Comparison of ENCODE assay signal across 9 cellular contexts in the genomic region with DNA sequence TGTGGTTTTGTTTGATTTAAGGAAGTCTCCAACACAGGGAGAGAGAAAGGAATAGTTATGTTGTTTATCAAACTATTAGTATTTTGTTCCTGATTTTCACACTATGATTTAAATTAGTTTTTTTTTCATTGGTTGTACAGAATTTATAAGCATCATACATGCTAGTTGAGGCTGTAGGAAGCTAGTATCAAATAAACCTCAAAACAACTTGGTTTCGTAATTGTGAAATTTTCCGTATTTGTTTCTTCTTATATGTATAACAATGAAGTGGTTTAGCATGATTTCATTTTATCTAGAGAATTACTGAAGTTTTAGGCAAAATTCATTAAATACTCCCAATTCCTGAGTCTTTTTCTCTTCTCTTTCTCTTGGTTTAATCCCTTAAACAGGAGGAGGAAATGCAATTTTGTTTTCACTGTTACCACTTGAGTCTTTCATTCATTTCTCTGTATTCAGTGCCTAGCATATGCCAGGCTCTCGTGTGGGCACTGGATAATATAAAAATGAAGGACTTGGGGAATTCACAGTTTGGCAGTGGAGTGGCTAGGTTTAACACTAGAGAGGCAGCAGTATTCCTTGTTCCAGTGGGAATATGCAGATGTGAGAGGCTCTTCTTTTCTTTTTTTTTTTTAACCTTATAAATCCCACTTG. TPM values are rescaled to one million over a fixed set of nuclear protein-coding genes. Genes with fewer than 3 reads are reported as not detected.
DNase-seq lines count a peak whose midpoint lies in the region; ATAC-seq and TF ChIP-seq lines count a peak whose summit lies in the region.
"Had no signal": no experiment of that assay in that cellular context is flagged by ENCODE, and none has a peak within 500 bp of the region (broad histone marks: within the 10 kb centered on the region; RNA-seq: fewer than 3 reads in every experiment).

No MANE protein-coding gene starts in this region.

- CTCF ChIA-PET in activated CD8-positive, alpha-beta memory T cell treated with anti-CD3 and anti-CD28 coated beads, Interleukin-2, amount 10 ng/mL, durations not matched to agents 7 days and 5 days (lab: Charles Lee) = interaction anchor here (0.9 to 13.0 kb wide), 8 partner anchors 10 to 533 kb away, joined by 3 to 252 read pairs (median 7); a partner anchor contains a TSS

- no peaks in the 10 kb centered on the region for H3K27me3 ChIP-seq in right lobe of liver

- ATAC-seq in activated CD8-positive, alpha-beta memory T cell treated with anti-CD3 and anti-CD28 coated beads, Interleukin-2, amount 10 ng/mL, durations not matched to agents 7 days and 5 days = no peak
- ATAC-seq in right lobe of liver (no peak), HG03520 (IDR thresholded peaks at IDR 0.05; ENCODE audit: unreplicated experiment) (no peak)

- H3K4me3 ChIP-seq in right lobe of liver = no peak overlapping the region

- intact Hi-C loops in right lobe of liver (cut with DNase I) = no loop called here

- peaks cover 0 to 8% (median 2%) of the 10 kb centered on the region in 4 donors for H3K4me1 ChIP-seq in right lobe of liver

- peaks cover 51% of the 10 kb centered on the region for H3K4me1 Mint-ChIP-seq in activated CD8-positive, alpha-beta memory T cell treated with anti-CD3 and anti-CD28 coated beads, Interleukin-2, amount 10 ng/mL, durations not matched to agents 7 days and 5 days
- H3K4me1 Mint-ChIP-seq in activated naive CD8-positive, alpha-beta T cell treated with anti-CD3 and anti-CD28 coated beads for 36 hours = peaks cover 50% of the 10 kb centered on the region

- peak overlapping the region; percentile 95 for H3K27ac Mint-ChIP-seq in activated CD8-positive, alpha-beta memory T cell treated with anti-CD3 and anti-CD28 coated beads, Interleukin-2, amount 10 ng/mL, durations not matched to agents 7 days and 5 days
- peak overlapping the region; percentile 95 for H3K27ac Mint-ChIP-seq in activated naive CD8-positive, alpha-beta T cell treated with anti-CD3 and anti-CD28 coated beads for 36 hours

- H3K4me3 Mint-ChIP-seq in activated CD8-positive, alpha-beta memory T cell treated with anti-CD3 and anti-CD28 coated beads, Interleukin-2, amount 10 ng/mL, durations not matched to agents 7 days and 5 days = peak overlapping the region; percentile 93
- peak overlapping the region; percentile 95 for H3K4me3 Mint-ChIP-seq in activated naive CD8-positive, alpha-beta T cell treated with anti-CD3 and anti-CD28 coated beads for 36 hours

- H3K36me3 Mint-ChIP-seq in activated CD8-positive, alpha-beta memory T cell treated with anti-CD3 and anti-CD28 coated beads, Interleukin-2, amount 10 ng/mL, durations not matched to agents 7 days and 5 days = peaks cover 37% of the 10 kb centered on the region
- peaks cover 25% of the 10 kb centered on the region for H3K36me3 Mint-ChIP-seq in activated naive CD8-positive, alpha-beta T cell treated with anti-CD3 and anti-CD28 coated beads for 36 hours

- no peaks in the 10 kb centered on the region for H3K9me3 Mint-ChIP-seq in activated CD8-positive, alpha-beta memory T cell treated with anti-CD3 and anti-CD28 coated beads, Interleukin-2, amount 10 ng/mL, durations not matched to agents 7 days and 5 days (ENCODE audit: low read depth)
- H3K9me3 Mint-ChIP-seq in activated naive CD8-positive, alpha-beta T cell treated with anti-CD3 and anti-CD28 coated beads for 36 hours = no peaks in the 10 kb centered on the region

- no peaks in the 10 kb centered on the region for H3K9me3 ChIP-seq in right lobe of liver

- 49% methylated on average over 3 of the region's 3 CpGs for WGBS in right lobe of liver (ENCODE audit: insufficient coverage, low coverage, low lambda C conversion rate, missing lambda C conversion rate)

- H3K27ac ChIP-seq in right lobe of liver (peak overlapping the region; percentile 9 to 44 (median 39)), substantia nigra (ENCODE audit: low read depth, low read length, poor library complexity, severe bottlenecking) (peak overlapping the region; percentile 64)

- DNase-seq in activated CD8-positive, alpha-beta memory T cell treated with anti-CD3 and anti-CD28 coated beads, Interleukin-2, amount 10 ng/mL, durations not matched to agents 7 days and 5 days = no peak
- DNase-seq in activated CD8-positive, alpha-beta memory T cell treated with anti-CD3 and anti-CD28 coated beads, Interleukin-2, amount 50 U/mL, for 48 hours = no peak
- no peak for DNase-seq in activated naive CD8-positive, alpha-beta T cell treated with anti-CD3 and anti-CD28 coated beads for 36 hours
- DNase-seq in right lobe of liver = no peak
- DNase-seq in substantia nigra (lab: John Stamatoyannopoulos, UW) = no peak
- DNase-seq in NCI-H1436 treated with DMSO at 0.1 percent for 48 hours (lab: John Stamatoyannopoulos, UW) = no peak
- no peak for DNase-seq in LoVo (ENCODE audit: low spot score)

- TF ChIP-seq POLR2A in right lobe of liver (IDR thresholded peaks at IDR 0.05) = no peak

- H3K36me3 ChIP-seq in right lobe of liver = no peaks in the 10 kb centered on the region

- H3K27me3 Mint-ChIP-seq in activated CD8-positive, alpha-beta memory T cell treated with anti-CD3 and anti-CD28 coated beads, Interleukin-2, amount 10 ng/mL, durations not matched to agents 7 days and 5 days = no peaks in the 10 kb centered on the region
- H3K27me3 Mint-ChIP-seq in activated naive CD8-positive, alpha-beta T cell treated with anti-CD3 and anti-CD28 coated beads for 36 hours = no peaks in the 10 kb centered on the region

- no peak for TF ChIP-seq CTCF in right lobe of liver (IDR thresholded peaks at IDR 0.05)

RNA-seq across cellular contexts. Expression of a gene that starts 1.8 kb away (rescaled TPM):
- total RNA-seq in activated CD8-positive, alpha-beta memory T cell treated with anti-CD3 and anti-CD28 coated beads, Interleukin-2, amount 10 ng/mL, durations not matched to agents 7 days and 5 days = 100 to 1,000 TPM; 135 to 195 TPM
- total RNA-seq in activated naive CD8-positive, alpha-beta T cell treated with anti-CD3 and anti-CD28 coated beads for 36 hours = 10 to 100 TPM; 94.3 to 97.9 TPM
- total RNA-seq in right lobe of liver = 10 to 100 TPM; 17.0 to 34.2 (median 19.5) TPM

RNA-seq across cellular contexts. Expression of a gene that starts 50.3 kb away (rescaled TPM):
- total RNA-seq in activated CD8-positive, alpha-beta memory T cell treated with anti-CD3 and anti-CD28 coated beads, Interleukin-2, amount 10 ng/mL, durations not matched to agents 7 days and 5 days = 10 to 100 TPM in 1 of 2 experiments, 1 to 10 TPM in 1; 6.5 to 10.7 TPM
- total RNA-seq in activated naive CD8-positive, alpha-beta T cell treated with anti-CD3 and anti-CD28 coated beads for 36 hours = 1 to 10 TPM in 1 of 2 experiments, under 1 TPM in 1; 0.78 to 1.2 TPM
- total RNA-seq in right lobe of liver = 1 to 10 TPM in 4 of 6 experiments, under 1 TPM in 2; 0.74 to 6.0 (median 1.4) TPM
- total RNA-seq: SK-MEL-5 had no signal
